In genomic region chr22:46439111-46439510, GRCh38 we compare ENCODE assay signal across 3 cellular contexts.
"Had no signal": no experiment of that assay in that cellular context is flagged by ENCODE, and none has a peak within 500 bp of the region (broad histone marks: within the 10 kb centered on the region; RNA-seq: fewer than 3 reads in every experiment).

No MANE protein-coding gene starts in this region.

- ATAC-seq: GM12878 had no signal

- H3K4me3 ChIP-seq: GM12878 had no signal

- DNase-seq: GDM1, GF-D8 had no signal
